Comparison of ENCODE assay signal across 1 cellular context in the genomic region with DNA sequence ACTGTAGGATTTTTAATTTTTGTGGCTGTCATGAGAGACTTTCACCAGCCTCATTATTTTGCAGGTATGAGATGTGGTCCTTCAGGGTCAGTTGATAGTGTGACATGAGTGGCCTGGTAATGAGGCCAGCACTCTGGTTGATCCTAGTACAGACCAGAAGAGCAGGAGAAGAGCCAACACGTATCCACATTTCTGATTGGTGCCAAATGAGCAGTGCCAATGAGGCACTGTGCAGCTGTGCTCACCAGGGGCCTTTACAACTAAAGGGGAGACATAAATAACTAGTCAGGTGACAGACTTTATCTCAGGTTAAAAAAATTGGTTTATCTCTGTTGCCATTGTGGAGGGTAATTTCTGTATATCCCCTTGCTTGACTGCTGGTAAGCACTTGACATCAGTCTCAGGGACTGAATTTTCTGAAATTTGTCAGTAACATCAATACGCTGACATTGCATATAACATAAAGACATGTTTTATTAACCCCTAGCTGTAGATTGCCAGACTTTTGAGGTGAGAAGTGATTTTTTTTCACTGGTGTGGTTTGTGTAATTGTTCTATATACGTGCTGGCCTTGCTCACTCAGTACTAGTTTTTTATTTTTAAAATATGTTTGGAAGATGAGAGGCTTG.
TF ChIP-seq lines count a peak whose summit lies in the region.

No MANE protein-coding gene starts in this region.

TF ChIP-seq in GM23338, 12 proteins besides CTCF, POLR2A, EP300 and RAD21 (continued from another document):
- TF ChIP-seq, protein P1, sequence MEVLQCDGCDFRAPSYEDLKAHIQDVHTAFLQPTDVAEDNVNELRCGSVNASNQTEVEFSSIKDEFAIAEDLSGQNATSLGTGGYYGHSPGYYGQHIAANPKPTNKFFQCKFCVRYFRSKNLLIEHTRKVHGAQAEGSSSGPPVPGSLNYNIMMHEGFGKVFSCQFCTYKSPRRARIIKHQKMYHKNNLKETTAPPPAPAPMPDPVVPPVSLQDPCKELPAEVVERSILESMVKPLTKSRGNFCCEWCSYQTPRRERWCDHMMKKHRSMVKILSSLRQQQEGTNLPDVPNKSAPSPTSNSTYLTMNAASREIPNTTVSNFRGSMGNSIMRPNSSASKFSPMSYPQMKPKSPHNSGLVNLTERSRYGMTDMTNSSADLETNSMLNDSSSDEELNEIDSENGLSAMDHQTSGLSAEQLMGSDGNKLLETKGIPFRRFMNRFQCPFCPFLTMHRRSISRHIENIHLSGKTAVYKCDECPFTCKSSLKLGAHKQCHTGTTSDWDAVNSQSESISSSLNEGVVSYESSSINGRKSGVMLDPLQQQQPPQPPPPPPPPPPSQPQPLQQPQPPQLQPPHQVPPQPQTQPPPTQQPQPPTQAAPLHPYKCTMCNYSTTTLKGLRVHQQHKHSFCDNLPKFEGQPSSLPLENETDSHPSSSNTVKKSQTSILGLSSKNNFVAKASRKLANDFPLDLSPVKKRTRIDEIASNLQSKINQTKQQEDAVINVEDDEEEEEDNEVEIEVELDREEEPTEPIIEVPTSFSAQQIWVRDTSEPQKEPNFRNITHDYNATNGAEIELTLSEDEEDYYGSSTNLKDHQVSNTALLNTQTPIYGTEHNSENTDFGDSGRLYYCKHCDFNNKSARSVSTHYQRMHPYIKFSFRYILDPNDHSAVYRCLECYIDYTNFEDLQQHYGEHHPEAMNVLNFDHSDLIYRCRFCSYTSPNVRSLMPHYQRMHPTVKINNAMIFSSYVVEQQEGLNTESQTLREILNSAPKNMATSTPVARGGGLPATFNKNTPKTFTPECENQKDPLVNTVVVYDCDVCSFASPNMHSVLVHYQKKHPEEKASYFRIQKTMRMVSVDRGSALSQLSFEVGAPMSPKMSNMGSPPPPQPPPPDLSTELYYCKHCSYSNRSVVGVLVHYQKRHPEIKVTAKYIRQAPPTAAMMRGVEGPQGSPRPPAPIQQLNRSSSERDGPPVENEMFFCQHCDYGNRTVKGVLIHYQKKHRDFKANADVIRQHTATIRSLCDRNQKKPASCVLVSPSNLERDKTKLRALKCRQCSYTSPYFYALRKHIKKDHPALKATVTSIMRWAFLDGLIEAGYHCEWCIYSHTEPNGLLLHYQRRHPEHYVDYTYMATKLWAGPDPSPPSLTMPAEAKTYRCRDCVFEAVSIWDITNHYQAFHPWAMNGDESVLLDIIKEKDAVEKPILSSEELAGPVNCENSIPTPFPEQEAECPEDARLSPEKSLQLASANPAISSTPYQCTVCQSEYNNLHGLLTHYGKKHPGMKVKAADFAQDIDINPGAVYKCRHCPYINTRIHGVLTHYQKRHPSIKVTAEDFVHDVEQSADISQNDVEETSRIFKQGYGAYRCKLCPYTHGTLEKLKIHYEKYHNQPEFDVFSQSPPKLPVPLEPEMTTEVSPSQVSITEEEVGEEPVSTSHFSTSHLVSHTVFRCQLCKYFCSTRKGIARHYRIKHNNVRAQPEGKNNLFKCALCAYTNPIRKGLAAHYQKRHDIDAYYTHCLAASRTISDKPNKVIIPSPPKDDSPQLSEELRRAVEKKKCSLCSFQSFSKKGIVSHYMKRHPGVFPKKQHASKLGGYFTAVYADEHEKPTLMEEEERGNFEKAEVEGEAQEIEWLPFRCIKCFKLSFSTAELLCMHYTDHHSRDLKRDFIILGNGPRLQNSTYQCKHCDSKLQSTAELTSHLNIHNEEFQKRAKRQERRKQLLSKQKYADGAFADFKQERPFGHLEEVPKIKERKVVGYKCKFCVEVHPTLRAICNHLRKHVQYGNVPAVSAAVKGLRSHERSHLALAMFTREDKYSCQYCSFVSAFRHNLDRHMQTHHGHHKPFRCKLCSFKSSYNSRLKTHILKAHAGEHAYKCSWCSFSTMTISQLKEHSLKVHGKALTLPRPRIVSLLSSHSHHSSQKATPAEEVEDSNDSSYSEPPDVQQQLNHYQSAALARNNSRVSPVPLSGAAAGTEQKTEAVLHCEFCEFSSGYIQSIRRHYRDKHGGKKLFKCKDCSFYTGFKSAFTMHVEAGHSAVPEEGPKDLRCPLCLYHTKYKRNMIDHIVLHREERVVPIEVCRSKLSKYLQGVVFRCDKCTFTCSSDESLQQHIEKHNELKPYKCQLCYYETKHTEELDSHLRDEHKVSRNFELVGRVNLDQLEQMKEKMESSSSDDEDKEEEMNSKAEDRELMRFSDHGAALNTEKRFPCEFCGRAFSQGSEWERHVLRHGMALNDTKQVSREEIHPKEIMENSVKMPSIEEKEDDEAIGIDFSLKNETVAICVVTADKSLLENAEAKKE (CRISPR knock-in tag; IDR thresholded peaks at IDR 0.05) = no peak
- TF ChIP-seq CREB1 (CRISPR knock-in tag; IDR thresholded peaks at IDR 0.05; ENCODE audit: low read depth) (no peak), NANOG (IDR thresholded peaks at IDR 0.05; ENCODE audit: borderline replicate concordance) (no peak), EZH2 (IDR thresholded peaks at IDR 0.05; ENCODE audit: low read depth, unreplicated experiment) (no peak), POLR2AphosphoS5 (IDR thresholded peaks at IDR 0.05; ENCODE audit: low read depth) (no peak), ZNF114 (CRISPR knock-in tag; IDR thresholded peaks at IDR 0.05) (no peak), JUNB (IDR thresholded peaks at IDR 0.05; ENCODE audit: unreplicated experiment) (no peak), STAT1 (IDR thresholded peaks at IDR 0.05; ENCODE audit: unreplicated experiment) (no peak), EZH2phosphoT487 (IDR thresholded peaks at IDR 0.05; ENCODE audit: unreplicated experiment) (no peak), ZNF331 (CRISPR knock-in tag; IDR thresholded peaks at IDR 0.05; ENCODE audit: low read depth) (no peak)
- TF ChIP-seq, protein P2, sequence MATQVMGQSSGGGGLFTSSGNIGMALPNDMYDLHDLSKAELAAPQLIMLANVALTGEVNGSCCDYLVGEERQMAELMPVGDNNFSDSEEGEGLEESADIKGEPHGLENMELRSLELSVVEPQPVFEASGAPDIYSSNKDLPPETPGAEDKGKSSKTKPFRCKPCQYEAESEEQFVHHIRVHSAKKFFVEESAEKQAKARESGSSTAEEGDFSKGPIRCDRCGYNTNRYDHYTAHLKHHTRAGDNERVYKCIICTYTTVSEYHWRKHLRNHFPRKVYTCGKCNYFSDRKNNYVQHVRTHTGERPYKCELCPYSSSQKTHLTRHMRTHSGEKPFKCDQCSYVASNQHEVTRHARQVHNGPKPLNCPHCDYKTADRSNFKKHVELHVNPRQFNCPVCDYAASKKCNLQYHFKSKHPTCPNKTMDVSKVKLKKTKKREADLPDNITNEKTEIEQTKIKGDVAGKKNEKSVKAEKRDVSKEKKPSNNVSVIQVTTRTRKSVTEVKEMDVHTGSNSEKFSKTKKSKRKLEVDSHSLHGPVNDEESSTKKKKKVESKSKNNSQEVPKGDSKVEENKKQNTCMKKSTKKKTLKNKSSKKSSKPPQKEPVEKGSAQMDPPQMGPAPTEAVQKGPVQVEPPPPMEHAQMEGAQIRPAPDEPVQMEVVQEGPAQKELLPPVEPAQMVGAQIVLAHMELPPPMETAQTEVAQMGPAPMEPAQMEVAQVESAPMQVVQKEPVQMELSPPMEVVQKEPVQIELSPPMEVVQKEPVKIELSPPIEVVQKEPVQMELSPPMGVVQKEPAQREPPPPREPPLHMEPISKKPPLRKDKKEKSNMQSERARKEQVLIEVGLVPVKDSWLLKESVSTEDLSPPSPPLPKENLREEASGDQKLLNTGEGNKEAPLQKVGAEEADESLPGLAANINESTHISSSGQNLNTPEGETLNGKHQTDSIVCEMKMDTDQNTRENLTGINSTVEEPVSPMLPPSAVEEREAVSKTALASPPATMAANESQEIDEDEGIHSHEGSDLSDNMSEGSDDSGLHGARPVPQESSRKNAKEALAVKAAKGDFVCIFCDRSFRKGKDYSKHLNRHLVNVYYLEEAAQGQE (IDR thresholded peaks at IDR 0.05; ENCODE audit: unreplicated experiment) = no peak
